17 cellular contexts compared by ENCODE assay signal in genomic region chr6:70758883-70759282, GRCh38.
DNase-seq lines count a peak whose midpoint lies in the region; ATAC-seq, FAIRE-seq and TF ChIP-seq lines count a peak whose summit lies in the region.
"Had no signal": no experiment of that assay in that cellular context is flagged by ENCODE, and none has a peak within 500 bp of the region (broad histone marks: within the 10 kb centered on the region; RNA-seq: fewer than 3 reads in every experiment).

No MANE protein-coding gene starts in this region.

- H3K4me3 ChIP-seq in HepG2 (replicated peaks in 1 of 3; ENCODE audit: insufficient read depth in 1 of 3, low read depth in 2 of 3, low read length in 3 of 3) (no peak overlapping the region), right lobe of liver (no peak overlapping the region), K562 (no peak overlapping the region), iPS-20b (ENCODE audit: low read length) (peak overlapping the region; percentile 53)
- H3K4me3 ChIP-seq: BLaER1 had no signal

- no peak overlapping the region for H3K9ac ChIP-seq in HepG2 (ENCODE audit: insufficient read depth, low read depth, low read length)
- no peak overlapping the region for H3K9ac ChIP-seq in K562 (ENCODE audit: insufficient read depth in 1 of 2, low read depth in 2 of 2, low read length in 2 of 2)
- peak overlapping the region; percentile 53; the same call in 1 of the 2 replicates for H3K9ac ChIP-seq in iPS-20b (ENCODE audit: low read depth, low read length)
- H3K9ac ChIP-seq: BLaER1 had no signal

- BruUV-seq in HepG2 (replicated peaks; lab: Mats Ljungman, UMichigan): no TSS peak
- no TSS peak for BruUV-seq in K562 (replicated peaks; lab: Mats Ljungman, UMichigan)

- H4K20me1 ChIP-seq in HepG2 (ENCODE audit: insufficient read depth, low read length): no peaks in the 10 kb centered on the region
- H4K20me1 ChIP-seq in K562 (replicated peaks; ENCODE audit: control insufficient read depth, insufficient read depth, low read length): no peaks in the 10 kb centered on the region
- H4K20me1 ChIP-seq: BLaER1 had no signal

- POLR2A ChIA-PET in HepG2 (lab: Yijun Ruan, JAX): no interaction called here
- POLR2A ChIA-PET in K562 (lab: Yijun Ruan, JAX): no interaction called here

- H3K9me1 ChIP-seq in K562 (ENCODE audit: control insufficient read depth, insufficient read depth, low read length): no peaks in the 10 kb centered on the region

- TF ChIP-seq RAD21 in HepG2 (CRISPR knock-in tag; IDR thresholded peaks at IDR 0.05): no peak
- no peak for TF ChIP-seq RAD21 in K562 (CRISPR knock-in tag; conservative IDR thresholded peaks at IDR 0.05 in 1 of 2, IDR thresholded peaks at IDR 0.05 in 1 of 2)

- CTCF ChIA-PET in HepG2 (lab: Yijun Ruan, JAX; ENCODE audit: low intra/inter-chr PET ratio, low total read pairs): no interaction called here
- CTCF ChIA-PET in K562 (lab: Yijun Ruan, JAX; ENCODE audit: low intra/inter-chr PET ratio): no interaction called here

- 82% methylated on average over 1 of the region's 1 CpG for WGBS in HepG2 (ENCODE audit: low lambda C conversion rate)
- no CpG with 5 or more reads among the region's 1 CpG for WGBS in right lobe of liver (ENCODE audit: insufficient coverage, low coverage, low lambda C conversion rate, missing lambda C conversion rate)
- WGBS in K562 (ENCODE audit: insufficient coverage, low coverage, missing lambda C conversion rate): 20% methylated on average over 1 of the region's 1 CpG

- H3K27me3 ChIP-seq in HepG2 (ENCODE audit: control insufficient read depth in 1 of 2, insufficient read depth in 2 of 2, low read length in 2 of 2): no peaks in the 10 kb centered on the region
- H3K27me3 ChIP-seq in right lobe of liver: no peaks in the 10 kb centered on the region
- no peaks in the 10 kb centered on the region for H3K27me3 ChIP-seq in K562 (ENCODE audit: control insufficient read depth in 2 of 2, insufficient read depth in 2 of 2, low read length in 2 of 2)
- no peaks in the 10 kb centered on the region for H3K27me3 ChIP-seq in iPS-20b (ENCODE audit: insufficient read depth, low read length)
- H3K27me3 ChIP-seq: BLaER1 had no signal

- no peak for TF ChIP-seq CTCF in HepG2 (CRISPR knock-in tag; IDR thresholded peaks at IDR 0.05)
- no peak for TF ChIP-seq CTCF in right lobe of liver (IDR thresholded peaks at IDR 0.05)
- TF ChIP-seq CTCF in K562 (IDR thresholded peaks at IDR 0.05 in 2 of 3, conservative IDR thresholded peaks at IDR 0.05 in 1 of 3; ENCODE audit: insufficient read depth in 2 of 3, low read depth in 1 of 3, low read length in 3 of 3): no peak

- H3K36me3 ChIP-seq in HepG2 (replicated peaks in 1 of 2; ENCODE audit: control insufficient read depth in 1 of 2, insufficient read depth in 2 of 2, low read length in 2 of 2) (no peaks in the 10 kb centered on the region), right lobe of liver (no peaks in the 10 kb centered on the region), K562 (ENCODE audit: control insufficient read depth, insufficient read depth, low read length) (no peaks in the 10 kb centered on the region), iPS-20b (ENCODE audit: insufficient read depth, low read depth, low read length) (no peaks in the 10 kb centered on the region)

- H3K79me2 ChIP-seq in HepG2 (ENCODE audit: insufficient read depth, low read length) (no peaks in the 10 kb centered on the region), K562 (ENCODE audit: control insufficient read depth, insufficient read depth, low read length) (no peaks in the 10 kb centered on the region)

- H3K4me1 ChIP-seq in HepG2 (ENCODE audit: insufficient read depth, low read length) (no peaks in the 10 kb centered on the region), right lobe of liver (no peaks in the 10 kb centered on the region), K562 (replicated peaks in 1 of 2; ENCODE audit: control insufficient read depth in 2 of 2, insufficient read depth in 2 of 2, low read length in 2 of 2) (no peaks in the 10 kb centered on the region), iPS-20b (ENCODE audit: insufficient read depth, low read length) (peaks cover 15% of the 10 kb centered on the region; the same call in 1 of the 2 replicates)
- H3K4me1 ChIP-seq: BLaER1, Caco-2 had no signal

- H3K9me3 ChIP-seq in HepG2 (ENCODE audit: low read length) (no peaks in the 10 kb centered on the region), right lobe of liver (no peaks in the 10 kb centered on the region), K562 (replicated peaks; ENCODE audit: control insufficient read depth, insufficient read depth, low read depth, low read length) (no peaks in the 10 kb centered on the region), iPS-20b (ENCODE audit: insufficient read depth, low read depth, low read length) (no peaks in the 10 kb centered on the region)
- H3K9me3 ChIP-seq: Caco-2 had no signal

- no peak overlapping the region for H3K27ac ChIP-seq in HepG2 (ENCODE audit: extremely low read length, insufficient read depth, low read length)
- no peak overlapping the region for H3K27ac ChIP-seq in right lobe of liver
- H3K27ac ChIP-seq in K562 (ENCODE audit: extremely low read depth, low read depth, low read length): no peak overlapping the region
- peak overlapping the region; percentile 94 for H3K27ac ChIP-seq in iPS-20b (ENCODE audit: low read length)
- H3K27ac ChIP-seq: 22Rv1, BLaER1 had no signal

- H2AFZ ChIP-seq in HepG2 (ENCODE audit: low read length): no peak overlapping the region
- no peak overlapping the region for H2AFZ ChIP-seq in K562 (ENCODE audit: low read depth, low read length)

- TF ChIP-seq POLR2A in HepG2 (IDR thresholded peaks at IDR 0.05; ENCODE audit: insufficient read depth in 1 of 2, low read depth in 2 of 2, low read length in 2 of 2): no peak
- no peak for TF ChIP-seq POLR2A in right lobe of liver (IDR thresholded peaks at IDR 0.05)
- TF ChIP-seq POLR2A in K562 (conservative IDR thresholded peaks at IDR 0.05): no peak

- ATAC-seq in HepG2: no peak
- no peak for ATAC-seq in right lobe of liver
- no peak for ATAC-seq in K562
- no peak for ATAC-seq in SK-N-SH treated with all-trans-retinoic acid at 6 μM for 48 hours

- no peak overlapping the region for H3K4me2 ChIP-seq in HepG2 (ENCODE audit: low read depth, low read length)
- no peak overlapping the region for H3K4me2 ChIP-seq in K562 (ENCODE audit: insufficient read depth, low read length)
- H3K4me2 ChIP-seq: BLaER1 had no signal

- in situ Hi-C loops in HepG2 (cut with HindIII; ENCODE audit: extremely low pct_ligation_motif_present, low pct_unique_long_range_greater_than_20kb) (no loop called here), K562 (cut with MboI) (no loop called here)

- intact Hi-C loops in HepG2 (cut with micrococcal nuclease; ENCODE audit: unreplicated experiment): no loop called here
- intact Hi-C loops in right lobe of liver (cut with DNase I): no loop called here
- intact Hi-C loops in K562 (cut with micrococcal nuclease): no loop called here

- FAIRE-seq in HepG2 (lab: Jason Lieb, UNC) (no peak), K562 (lab: Jason Lieb, UNC) (no peak)
- FAIRE-seq: GM19239 had no signal

- TF ChIP-seq EP300 in HepG2 (IDR thresholded peaks at IDR 0.05; ENCODE audit: low read depth in 2 of 2, low read length in 2 of 2) (no peak), HepG2 (CRISPR knock-in tag; IDR thresholded peaks at IDR 0.05; ENCODE audit: borderline replicate concordance) (no peak), K562 (IDR thresholded peaks at IDR 0.05; ENCODE audit: low read length) (no peak)

- DNase-seq in HepG2 (ENCODE audit: low spot score) (no peak), right lobe of liver (no peak), K562 (ENCODE audit: extremely low read depth in 1 of 4, low spot score in 3 of 4) (no peak), OCI-M1 (lab: John Stamatoyannopoulos, UW) (no peak), pons (ENCODE audit: low spot score) (no peak), NCI-H1092 (lab: John Stamatoyannopoulos, UW) (no peak)
- DNase-seq: AML-193; Caco-2; CD8-positive, alpha-beta memory T cell; DND-41; GDM1; H7 had no signal

TF ChIP-seq in HepG2, 621 proteins besides CTCF, POLR2A, EP300 and RAD21:
- peak; percentile 56 for TF ChIP-seq MAFF (IDR thresholded peaks at IDR 0.05; ENCODE audit: low read depth, low read length)
- no peak for TF ChIP-seq TCF7 (IDR thresholded peaks at IDR 0.05; ENCODE audit: low read depth)
- peak in 1 of 2 experiments; percentile 70; a peak in 2 of 4 replicates for TF ChIP-seq MAFK (conservative IDR thresholded peaks at IDR 0.05 in 1 of 2, IDR thresholded peaks at IDR 0.05 in 1 of 2; ENCODE audit: low read length in 2 of 2)

TF ChIP-seq in K562, 482 proteins besides CTCF, POLR2A, EP300 and RAD21:
- TF ChIP-seq C11orf30 (IDR thresholded peaks at IDR 0.05; ENCODE audit: low read depth) (0 out of 2 replicates have a peak, but pooled peaks have one; percentile 24), ZNF316 (IDR thresholded peaks at IDR 0.05) (peak; percentile 57), NELFE (IDR thresholded peaks at IDR 0.05; ENCODE audit: insufficient read depth, insufficient read length) (no peak), RUNX1 (IDR thresholded peaks at IDR 0.05; ENCODE audit: low read depth) (no peak), MAFK (IDR thresholded peaks at IDR 0.05; ENCODE audit: low read length) (peak; percentile 5; the same call in 1 of the 2 replicates)

TF ChIP-seq in SK-N-SH treated with all-trans-retinoic acid at 6 μM for 48 hours, 23 proteins besides CTCF, POLR2A, EP300 and RAD21 (continues in another document):
- TF ChIP-seq OSR1 (CRISPR knock-in tag; IDR thresholded peaks at IDR 0.05) (no peak), BACH2 (CRISPR knock-in tag; IDR thresholded peaks at IDR 0.05; ENCODE audit: borderline replicate concordance) (no peak), PPARA (CRISPR knock-in tag; IDR thresholded peaks at IDR 0.05; ENCODE audit: borderline replicate concordance) (no peak), PATZ1 (CRISPR knock-in tag; IDR thresholded peaks at IDR 0.05; ENCODE audit: borderline replicate concordance) (no peak)

Comparison
In these comparisons a context has a peak if more than half of its experiments do, and no peak if none do; other contexts are left out.
1. Of the 241 proteins assayed by ChIP-seq in both HepG2 and K562: peak only in HepG2: MAFF; only in K562: none; in both: none; in neither: 239; mixed calls (peak in some experiments, not most) for 1.